8 cellular contexts compared by ENCODE assay signal in genomic region chr16:81730090-81731051, GRCh38. TPM values are rescaled to one million over a fixed set of nuclear protein-coding genes. Genes with fewer than 3 reads are reported as not detected.
DNase-seq lines count a peak whose midpoint lies in the region; ATAC-seq and TF ChIP-seq lines count a peak whose summit lies in the region.

No MANE protein-coding gene starts in this region.

- no peaks in the 10 kb centered on the region for H3K36me3 Mint-ChIP-seq in activated T-helper 17 cell treated with anti-CD3 and anti-CD28 coated beads, Interleukin-2, amount 50 U/mL, for 72 hours (ENCODE audit: low read depth)
- H3K36me3 Mint-ChIP-seq in naive thymus-derived CD8-positive, alpha-beta T cell, result no peaks in the 10 kb centered on the region
- H3K36me3 Mint-ChIP-seq in stimulated activated naive CD8-positive, alpha-beta T cell treated with anti-CD3 and anti-CD28 coated beads, Interleukin-15, Interleukin-2, amounts not matched to agents 100 ng/mL and 50 ng/mL, for 24 hours (ENCODE audit: low read depth), result no peaks in the 10 kb centered on the region

- no peaks in the 10 kb centered on the region for H3K27me3 ChIP-seq in BLaER1 treated with 17β-estradiol and CSF1 and Interleukin-3, amounts not matched to agents 10 nM and 100 nM
- H3K27me3 ChIP-seq in NT2/D1 (ENCODE audit: insufficient read depth, insufficient read length), result no peaks in the 10 kb centered on the region

- H3K4me1 ChIP-seq in BLaER1 treated with 17β-estradiol and CSF1 and Interleukin-3, amounts not matched to agents 10 nM and 100 nM, result peaks cover 21 to 60% (median 37%) of the 10 kb centered on the region in 10 experiments
- no peaks in the 10 kb centered on the region for H3K4me1 ChIP-seq in NT2/D1 (ENCODE audit: insufficient read depth, insufficient read length)

- no peaks in the 10 kb centered on the region for H4K20me1 ChIP-seq in BLaER1 treated with 17β-estradiol and CSF1 and Interleukin-3, amounts not matched to agents 10 nM and 100 nM

- peak overlapping the region; percentile 55 to 76 (median 65) for H3K9ac ChIP-seq in BLaER1 treated with 17β-estradiol and CSF1 and Interleukin-3, amounts not matched to agents 10 nM and 100 nM
- H3K9ac ChIP-seq in NT2/D1 (ENCODE audit: insufficient read length, low read depth), result peak overlapping the region; percentile 77

- peak overlapping the region; percentile 39 to 68 (median 54) for H3K4me3 ChIP-seq in BLaER1 treated with 17β-estradiol and CSF1 and Interleukin-3, amounts not matched to agents 10 nM and 100 nM
- peak overlapping the region; percentile 60 for H3K4me3 ChIP-seq in NT2/D1 (ENCODE audit: insufficient read length, low read depth)
- H3K4me3 ChIP-seq in fibroblast of pulmonary artery (replicated peaks; ENCODE audit: low read depth, low read length), result peak overlapping the region; percentile 45

- H3K27ac ChIP-seq in BLaER1 treated with 17β-estradiol and CSF1 and Interleukin-3, amounts not matched to agents 10 nM and 100 nM, result peak overlapping the region in 10 of 11 experiments; percentile 58 to 83 (median 66); a peak in 20 of 22 replicates

- no peaks in the 10 kb centered on the region for H3K9me3 ChIP-seq in BLaER1 treated with 17β-estradiol and CSF1 and Interleukin-3, amounts not matched to agents 10 nM and 100 nM (replicated peaks in 1 of 11)
- no peaks in the 10 kb centered on the region for H3K9me3 ChIP-seq in NT2/D1 (ENCODE audit: insufficient read depth, low read length)

- H3K27ac Mint-ChIP-seq in activated T-helper 17 cell treated with anti-CD3 and anti-CD28 coated beads, Interleukin-2, amount 50 U/mL, for 72 hours, result peak overlapping the region; percentile 93
- peak overlapping the region; percentile 76 to 95 (median 90) for H3K27ac Mint-ChIP-seq in naive thymus-derived CD8-positive, alpha-beta T cell
- peak overlapping the region; percentile 73 for H3K27ac Mint-ChIP-seq in stimulated activated naive CD8-positive, alpha-beta T cell treated with anti-CD3 and anti-CD28 coated beads, Interleukin-15, Interleukin-2, amounts not matched to agents 100 ng/mL and 50 ng/mL, for 24 hours

- ATAC-seq in GM19395 (IDR thresholded peaks at IDR 0.05; ENCODE audit: unreplicated experiment) (peak; percentile 85), HG03571 (IDR thresholded peaks at IDR 0.05; ENCODE audit: unreplicated experiment) (peak; percentile 73)
- ATAC-seq in activated T-helper 17 cell treated with anti-CD3 and anti-CD28 coated beads, Interleukin-2, amount 50 U/mL, for 72 hours (replicated peaks), result peak; percentile 88
- peak; percentile 92 to 94 for ATAC-seq in naive thymus-derived CD8-positive, alpha-beta T cell

- peaks cover 9% of the 10 kb centered on the region for H3K4me1 Mint-ChIP-seq in activated T-helper 17 cell treated with anti-CD3 and anti-CD28 coated beads, Interleukin-2, amount 50 U/mL, for 72 hours
- peaks cover 7 to 22% (median 20%) of the 10 kb centered on the region in 4 donors for H3K4me1 Mint-ChIP-seq in naive thymus-derived CD8-positive, alpha-beta T cell
- peaks cover 17% of the 10 kb centered on the region for H3K4me1 Mint-ChIP-seq in stimulated activated naive CD8-positive, alpha-beta T cell treated with anti-CD3 and anti-CD28 coated beads, Interleukin-15, Interleukin-2, amounts not matched to agents 100 ng/mL and 50 ng/mL, for 24 hours (ENCODE audit: low read depth)

- H3K27me3 Mint-ChIP-seq in activated T-helper 17 cell treated with anti-CD3 and anti-CD28 coated beads, Interleukin-2, amount 50 U/mL, for 72 hours, result no peaks in the 10 kb centered on the region
- H3K27me3 Mint-ChIP-seq in naive thymus-derived CD8-positive, alpha-beta T cell, result no peaks in the 10 kb centered on the region
- no peaks in the 10 kb centered on the region for H3K27me3 Mint-ChIP-seq in stimulated activated naive CD8-positive, alpha-beta T cell treated with anti-CD3 and anti-CD28 coated beads, Interleukin-15, Interleukin-2, amounts not matched to agents 100 ng/mL and 50 ng/mL, for 24 hours

- peak; percentile 97 for DNase-seq in NT2/D1 (ENCODE audit: low read depth, low spot score)
- DNase-seq in fibroblast of pulmonary artery (ENCODE audit: low read depth), result peak; percentile 84
- peak; percentile 41 to 75 (median 53) for DNase-seq in naive thymus-derived CD8-positive, alpha-beta T cell

- peak overlapping the region; percentile 94 for H3K4me3 Mint-ChIP-seq in activated T-helper 17 cell treated with anti-CD3 and anti-CD28 coated beads, Interleukin-2, amount 50 U/mL, for 72 hours
- H3K4me3 Mint-ChIP-seq in naive thymus-derived CD8-positive, alpha-beta T cell, result peak overlapping the region; percentile 83 to 96 (median 88)
- H3K4me3 Mint-ChIP-seq in stimulated activated naive CD8-positive, alpha-beta T cell treated with anti-CD3 and anti-CD28 coated beads, Interleukin-15, Interleukin-2, amounts not matched to agents 100 ng/mL and 50 ng/mL, for 24 hours, result peak overlapping the region; percentile 76

- H3K36me3 ChIP-seq in BLaER1 treated with 17β-estradiol and CSF1 and Interleukin-3, amounts not matched to agents 10 nM and 100 nM, result no peaks in the 10 kb centered on the region
- H3K36me3 ChIP-seq in NT2/D1 (ENCODE audit: insufficient read depth, insufficient read length, low read length), result no peaks in the 10 kb centered on the region

- peak; percentile 44 for TF ChIP-seq CTCF in fibroblast of pulmonary artery (IDR thresholded peaks at IDR 0.05; ENCODE audit: low read length, missing control alignments)

- H3K4me2 ChIP-seq in BLaER1 treated with 17β-estradiol and CSF1 and Interleukin-3, amounts not matched to agents 10 nM and 100 nM, result peak overlapping the region; percentile 86 to 98 (median 95)

- POLR2A ChIA-PET in naive thymus-derived CD8-positive, alpha-beta T cell (lab: Charles Lee), result interaction anchor here (0.6 to 1.6 kb wide), 3 partner anchors 10 to 319 kb away, joined by 4 to 5 read pairs (median 4); no protein-coding TSS in a partner anchor

- no peaks in the 10 kb centered on the region for H3K9me3 Mint-ChIP-seq in activated T-helper 17 cell treated with anti-CD3 and anti-CD28 coated beads, Interleukin-2, amount 50 U/mL, for 72 hours
- H3K9me3 Mint-ChIP-seq in naive thymus-derived CD8-positive, alpha-beta T cell, result no peaks in the 10 kb centered on the region
- H3K9me3 Mint-ChIP-seq in stimulated activated naive CD8-positive, alpha-beta T cell treated with anti-CD3 and anti-CD28 coated beads, Interleukin-15, Interleukin-2, amounts not matched to agents 100 ng/mL and 50 ng/mL, for 24 hours, result no peaks in the 10 kb centered on the region

RNA-seq across cellular contexts. Expression of gene PLCG2, which starts 48.7 kb away (rescaled TPM):
- total RNA-seq in activated T-helper 17 cell treated with anti-CD3 and anti-CD28 coated beads, Interleukin-2, amount 50 U/mL, for 72 hours, result 10 to 100 TPM in 1 of 2 donors, 1 to 10 TPM in 1; 6.6 to 11.0 TPM
- total RNA-seq in naive thymus-derived CD8-positive, alpha-beta T cell, result 10 to 100 TPM; 12.1 to 12.5 TPM
- 1 to 10 TPM in 1 of 3 donors, under 1 TPM in 2; 0.11 to 8.7 (median 0.19) TPM for polyA plus RNA-seq in naive thymus-derived CD8-positive, alpha-beta T cell

Comparison
In these comparisons a context has a peak if more than half of its experiments do, and no peak if none do; other contexts are left out.
1. Peak in every context shown above with its lines: DNase-seq, ATAC-seq, H3K4me3 ChIP-seq and H3K27ac ChIP-seq.